ENCODE assay signal across 1 cellular context in the genomic region with DNA sequence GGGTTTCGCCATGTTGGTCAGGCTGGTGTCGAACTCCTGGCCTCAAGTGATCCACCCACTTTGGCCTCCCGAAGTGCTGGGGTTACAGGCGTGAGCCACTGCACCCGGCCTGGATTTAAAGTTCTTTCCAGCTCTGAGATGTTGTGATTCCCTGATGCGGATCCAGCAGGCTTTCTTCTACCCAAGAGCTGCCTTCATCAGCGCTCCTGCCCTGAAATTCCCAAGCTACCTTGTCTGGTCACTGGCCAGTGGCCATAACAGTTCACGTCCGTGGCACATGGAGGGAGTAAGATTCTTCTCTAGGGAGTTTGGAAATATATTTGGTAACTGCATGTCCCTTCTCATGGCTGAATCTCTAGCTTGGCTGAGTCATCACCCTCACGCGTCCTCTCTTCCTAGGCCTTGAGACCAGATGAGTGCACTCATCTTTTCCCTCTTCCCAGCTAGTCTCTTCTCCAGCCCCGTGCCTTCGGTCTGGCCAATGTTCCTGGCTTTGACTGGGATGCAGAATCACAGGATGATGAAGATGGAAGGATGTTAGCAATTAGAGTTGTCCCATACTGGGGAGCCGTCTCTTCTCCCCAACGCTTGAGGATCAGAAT.
TF ChIP-seq lines count a peak whose summit lies in the region.

No MANE protein-coding gene starts in this region.

TF ChIP-seq in K562, 482 proteins besides CTCF, POLR2A, EP300 and RAD21:
- TF ChIP-seq JUND (IDR thresholded peaks at IDR 0.05; ENCODE audit: borderline replicate concordance, low read depth, low read length) (0 out of 2 replicates have a peak, but pooled peaks have one; percentile 15), JUND (tag; IDR thresholded peaks at IDR 0.05; ENCODE audit: borderline replicate concordance, low read depth, low read length) (no peak)
- TF ChIP-seq, protein P1, sequence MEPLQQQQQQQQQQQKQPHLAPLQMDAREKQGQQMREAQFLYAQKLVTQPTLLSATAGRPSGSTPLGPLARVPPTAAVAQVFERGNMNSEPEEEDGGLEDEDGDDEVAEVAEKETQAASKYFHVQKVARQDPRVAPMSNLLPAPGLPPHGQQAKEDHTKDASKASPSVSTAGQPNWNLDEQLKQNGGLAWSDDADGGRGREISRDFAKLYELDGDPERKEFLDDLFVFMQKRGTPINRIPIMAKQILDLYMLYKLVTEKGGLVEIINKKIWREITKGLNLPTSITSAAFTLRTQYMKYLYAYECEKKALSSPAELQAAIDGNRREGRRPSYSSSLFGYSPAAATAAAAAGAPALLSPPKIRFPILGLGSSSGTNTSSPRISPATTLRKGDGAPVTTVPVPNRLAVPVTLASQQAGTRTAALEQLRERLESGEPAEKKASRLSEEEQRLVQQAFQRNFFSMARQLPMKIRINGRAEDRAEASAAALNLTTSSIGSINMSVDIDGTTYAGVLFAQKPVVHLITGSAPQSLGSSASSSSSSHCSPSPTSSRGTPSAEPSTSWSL (CRISPR knock-in tag; IDR thresholded peaks at IDR 0.05; ENCODE audit: borderline replicate concordance): no peak
